In the genomic region with DNA sequence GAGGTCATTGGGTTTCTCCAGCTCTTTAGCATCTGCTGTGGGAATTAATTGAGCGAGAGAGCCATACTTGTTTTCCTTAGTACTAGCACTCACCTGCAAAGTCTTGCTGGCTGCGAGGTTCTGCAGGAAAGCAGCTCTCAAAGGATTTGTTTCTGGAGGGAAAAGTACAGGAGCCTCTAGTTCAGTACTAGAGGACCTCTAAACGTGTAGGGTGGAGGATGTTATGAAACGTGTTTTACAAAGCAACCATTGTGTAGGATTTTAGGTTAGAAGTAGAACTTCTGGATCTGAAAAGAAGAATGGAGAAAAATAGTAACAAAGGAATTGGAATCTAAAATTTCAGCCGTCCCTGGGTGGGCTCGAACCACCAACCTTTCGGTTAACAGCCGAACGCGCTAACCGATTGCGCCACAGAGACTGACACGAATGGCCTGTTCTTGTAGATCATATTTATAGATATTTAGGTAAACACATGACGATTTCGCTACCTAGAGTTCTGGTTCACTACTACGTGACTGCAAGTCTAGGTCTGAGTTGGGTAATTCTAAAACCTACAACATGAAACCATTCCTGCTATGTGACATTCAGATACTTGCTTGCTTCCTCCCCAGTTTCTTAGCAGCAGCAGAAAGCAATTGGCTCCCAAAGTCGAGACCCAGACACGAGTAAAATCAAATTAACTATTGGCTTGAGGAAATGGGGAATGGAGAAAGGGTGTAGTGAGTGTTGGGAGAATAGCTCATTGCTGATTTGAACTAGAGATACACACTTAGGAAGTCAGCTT, we compare ENCODE assay signal across 10 cellular contexts.
DNase-seq lines count a peak whose midpoint lies in the region; ATAC-seq and TF ChIP-seq lines count a peak whose summit lies in the region.
"Had no signal": no experiment of that assay in that cellular context is flagged by ENCODE, and none has a peak within 500 bp of the region (broad histone marks: within the 10 kb centered on the region; RNA-seq: fewer than 3 reads in every experiment).

No MANE protein-coding gene starts in this region.

- CTCF ChIA-PET in activated CD8-positive, alpha-beta T cell treated with anti-CD3 and anti-CD28 coated beads, Interleukin-2, amount 10 ng/mL, durations not matched to agents 7 days and 5 days (lab: Charles Lee), result interaction anchor here (0.9 to 3.9 kb wide), 2 partner anchors 12 to 46 kb away, joined by 3 to 17 read pairs; no protein-coding TSS in a partner anchor

- no peaks in the 10 kb centered on the region for H3K9me3 Mint-ChIP-seq in activated CD8-positive, alpha-beta T cell treated with anti-CD3 and anti-CD28 coated beads, Interleukin-2, amount 10 ng/mL, durations not matched to agents 7 days and 5 days (ENCODE audit: insufficient read depth)
- H3K9me3 Mint-ChIP-seq in type B pancreatic cell, result no peaks in the 10 kb centered on the region

- H3K27me3 Mint-ChIP-seq in activated CD8-positive, alpha-beta T cell treated with anti-CD3 and anti-CD28 coated beads, Interleukin-2, amount 10 ng/mL, durations not matched to agents 7 days and 5 days (ENCODE audit: low read depth), result peaks cover 35% of the 10 kb centered on the region
- peaks cover 81% of the 10 kb centered on the region for H3K27me3 Mint-ChIP-seq in type B pancreatic cell

- peak; percentile 34 for DNase-seq in activated naive CD4-positive, alpha-beta T cell treated with Interleukin-2 at 50 U/mL for 16 hours
- no peak for DNase-seq in activated naive CD4-positive, alpha-beta T cell (lab: John Stamatoyannopoulos, UW)
- DNase-seq in activated CD8-positive, alpha-beta T cell treated with anti-CD3 and anti-CD28 coated beads, Interleukin-2, amount 10 ng/mL, durations not matched to agents 7 days and 5 days, result peak; percentile 39
- no peak for DNase-seq in type B pancreatic cell (ENCODE audit: extremely low spot score, unreplicated experiment)
- DNase-seq in left lobe of liver (ENCODE audit: low spot score), result no peak
- DNase-seq: DMS 273 treated with DMSO at 0.1 percent for 48 hours; stimulated activated naive CD4-positive, alpha-beta T cell treated with Interleukin-2 at 50 U/mL for 16 hours had no signal

- H3K27ac Mint-ChIP-seq in activated CD8-positive, alpha-beta T cell treated with anti-CD3 and anti-CD28 coated beads, Interleukin-2, amount 10 ng/mL, durations not matched to agents 7 days and 5 days, result no peak overlapping the region
- peak overlapping the region; percentile 80 for H3K27ac Mint-ChIP-seq in type B pancreatic cell

- peaks cover 2% of the 10 kb centered on the region for H3K9me3 ChIP-seq in iPS-18c (ENCODE audit: control insufficient read depth, insufficient read depth, low read length)

- H3K4me1 Mint-ChIP-seq in activated CD8-positive, alpha-beta T cell treated with anti-CD3 and anti-CD28 coated beads, Interleukin-2, amount 10 ng/mL, durations not matched to agents 7 days and 5 days (ENCODE audit: low read depth), result peaks cover 8% of the 10 kb centered on the region
- peaks cover 5% of the 10 kb centered on the region for H3K4me1 Mint-ChIP-seq in type B pancreatic cell (ENCODE audit: unreplicated experiment)

- H3K36me3 Mint-ChIP-seq in activated CD8-positive, alpha-beta T cell treated with anti-CD3 and anti-CD28 coated beads, Interleukin-2, amount 10 ng/mL, durations not matched to agents 7 days and 5 days (ENCODE audit: low read depth), result no peaks in the 10 kb centered on the region
- no peaks in the 10 kb centered on the region for H3K36me3 Mint-ChIP-seq in type B pancreatic cell

- no peak for TF ChIP-seq CTCF in type B pancreatic cell (conservative IDR thresholded peaks at IDR 0.05)

- POLR2A ChIA-PET in activated CD8-positive, alpha-beta T cell treated with anti-CD3 and anti-CD28 coated beads, Interleukin-2, amount 10 ng/mL, durations not matched to agents 7 days and 5 days (lab: Charles Lee), result no interaction called here

- ATAC-seq in activated CD8-positive, alpha-beta T cell treated with anti-CD3 and anti-CD28 coated beads, Interleukin-2, amount 10 ng/mL, durations not matched to agents 7 days and 5 days, result no peak
- ATAC-seq in left lobe of liver (no peak), HG02870 (IDR thresholded peaks at IDR 0.05; ENCODE audit: unreplicated experiment) (no peak), HG02970 (IDR thresholded peaks at IDR 0.05; ENCODE audit: low FRiP score, unreplicated experiment) (no peak)

- H3K4me3 Mint-ChIP-seq in activated CD8-positive, alpha-beta T cell treated with anti-CD3 and anti-CD28 coated beads, Interleukin-2, amount 10 ng/mL, durations not matched to agents 7 days and 5 days, result peak overlapping the region; percentile 18
- H3K4me3 Mint-ChIP-seq in type B pancreatic cell, result peak overlapping the region; percentile 76

- H3K4me3 ChIP-seq in iPS-18c (ENCODE audit: insufficient read depth, low read depth, low read length), result peak overlapping the region; percentile 42; the same call in 1 of the 2 replicates

Comparison
In these comparisons a context has a peak if more than half of its experiments do, and no peak if none do; other contexts are left out.
1. DNase-seq: peak in activated naive CD4-positive, alpha-beta T cell treated with Interleukin-2 at 50 U/mL for 16 hours (single experiment) and activated CD8-positive, alpha-beta T cell treated with anti-CD3 and anti-CD28 coated beads, Interleukin-2, amount 10 ng/mL, durations not matched to agents 7 days and 5 days (single experiment); none in activated naive CD4-positive, alpha-beta T cell (0 of 4), type B pancreatic cell (single experiment) and left lobe of liver (single experiment).